8 cellular contexts compared by ENCODE assay signal in genomic region chr9:35070823-35071813, GRCh38. TPM values are rescaled to one million over a fixed set of nuclear protein-coding genes. Genes with fewer than 3 reads are reported as not detected.
DNase-seq lines count a peak whose midpoint lies in the region; ATAC-seq and TF ChIP-seq lines count a peak whose summit lies in the region.

No MANE protein-coding gene starts in this region.

- under 1% methylated on average over 14 of the region's 20 CpGs for WGBS in right lobe of liver (ENCODE audit: insufficient coverage, low coverage, low lambda C conversion rate, missing lambda C conversion rate)

- H3K36me3 Mint-ChIP-seq in type B pancreatic cell, result peaks cover 53% of the 10 kb centered on the region

- no peaks in the 10 kb centered on the region for H3K27me3 ChIP-seq in right lobe of liver

- peak overlapping the region; percentile 95 for H3K4me3 Mint-ChIP-seq in type B pancreatic cell

- DNase-seq in ACHN (peak; percentile 24), HCEC 1CT (peak; percentile 19), astrocyte of the spinal cord (ENCODE audit: low read depth, low spot score) (peak; percentile 50), right lobe of liver (no peak), type B pancreatic cell (ENCODE audit: extremely low spot score, unreplicated experiment) (no peak)
- DNase-seq in activated CD8-positive, alpha-beta memory T cell treated with anti-CD3 and anti-CD28 coated beads, Interleukin-2, amount 50 U/mL, for 48 hours, result no peak

- ATAC-seq in right lobe of liver, result peak in 1 of 4 donors; percentile 6
- ATAC-seq in GM18498 (IDR thresholded peaks at IDR 0.05; ENCODE audit: unreplicated experiment), result no peak
- ATAC-seq in HG02610 (IDR thresholded peaks at IDR 0.05; ENCODE audit: unreplicated experiment), result no peak

- H3K4me1 ChIP-seq in right lobe of liver, result peaks cover 0 to 33% (median 12%) of the 10 kb centered on the region in 4 donors

- H3K9me3 ChIP-seq in right lobe of liver, result no peaks in the 10 kb centered on the region

- intact Hi-C loops in right lobe of liver (cut with DNase I), result no loop called here

- peak overlapping the region; percentile 97 for H3K27ac Mint-ChIP-seq in type B pancreatic cell

- TF ChIP-seq POLR2A in right lobe of liver (IDR thresholded peaks at IDR 0.05), result no peak

- H3K27ac ChIP-seq in right lobe of liver, result peak overlapping the region; percentile 97 to 99 (median 98)

- no peaks in the 10 kb centered on the region for H3K9me3 Mint-ChIP-seq in type B pancreatic cell

- no peaks in the 10 kb centered on the region for H3K27me3 Mint-ChIP-seq in type B pancreatic cell

- TF ChIP-seq CTCF in astrocyte of the spinal cord (IDR thresholded peaks at IDR 0.05; ENCODE audit: low read depth, low read length) (no peak), right lobe of liver (IDR thresholded peaks at IDR 0.05) (no peak), type B pancreatic cell (conservative IDR thresholded peaks at IDR 0.05) (no peak)

- H3K4me3 ChIP-seq in astrocyte of the spinal cord (ENCODE audit: low read depth, low read length) (peak overlapping the region; percentile 88), right lobe of liver (peak overlapping the region; percentile 76 to 100 (median 93))

- H3K4me1 Mint-ChIP-seq in type B pancreatic cell (ENCODE audit: unreplicated experiment), result peaks cover 26% of the 10 kb centered on the region

- in situ Hi-C loops in ACHN (cut with HindIII; ENCODE audit: low pct_ligation_motif_present, low pct_unique_long_range_greater_than_20kb, low sequenced_read_pairs) (no loop called here), astrocyte of the spinal cord (cut with HindIII; ENCODE audit: low sequenced_read_pairs) (no loop called here)

- peaks cover 5 to 31% (median 15%) of the 10 kb centered on the region in 4 donors for H3K36me3 ChIP-seq in right lobe of liver

RNA-seq across cellular contexts. Expression of gene VCP, which starts 1.3 kb away (rescaled TPM):
- total RNA-seq in right lobe of liver, result 100 to 1,000 TPM; 108 to 159 (median 138) TPM
- 258 and 285 TPM in 2 replicates for total RNA-seq in type B pancreatic cell (ENCODE audit: low replicate concordance)

RNA-seq across cellular contexts. Expression of gene FANCG, which starts 8.6 kb away (rescaled TPM):
- total RNA-seq in right lobe of liver, result 1 to 10 TPM; 2.9 to 7.1 (median 4.2) TPM
- 33.9 and 72.6 TPM in 2 replicates for total RNA-seq in type B pancreatic cell (ENCODE audit: low replicate concordance)

RNA-seq across cellular contexts. Expression of gene PIGO, which starts 25.3 kb away (rescaled TPM):
- total RNA-seq in right lobe of liver (10 to 100 TPM; 11.5 to 18.0 (median 15.6) TPM), type B pancreatic cell (ENCODE audit: low replicate concordance) (24.6 and 28.1 TPM in 2 replicates)

RNA-seq across cellular contexts. Expression of gene STOML2, which starts 31.8 kb away (rescaled TPM):
- total RNA-seq in right lobe of liver (100 to 1,000 TPM in 1 of 6 experiments, 10 to 100 TPM in 5; 59.8 to 102 (median 69.3) TPM), type B pancreatic cell (ENCODE audit: low replicate concordance) (115 and 149 TPM in 2 replicates)

RNA-seq across cellular contexts. Expression of gene ATOSB, which starts 44.5 kb away (rescaled TPM):
- 1 to 10 TPM; 3.7 to 6.9 (median 5.8) TPM for total RNA-seq in right lobe of liver
- total RNA-seq in type B pancreatic cell (ENCODE audit: low replicate concordance), result 15.6 and 23.3 TPM in 2 replicates

Comparison
In these comparisons a context has a peak if more than half of its experiments do, and no peak if none do; other contexts are left out.
1. DNase-seq: peak in ACHN (single experiment), HCEC 1CT (single experiment) and astrocyte of the spinal cord (single experiment); none in right lobe of liver (0 of 3), type B pancreatic cell (single experiment) and activated CD8-positive, alpha-beta memory T cell treated with anti-CD3 and anti-CD28 coated beads, Interleukin-2, amount 50 U/mL, for 48 hours (single experiment).